Comparison of ENCODE assay signal across 29 cellular contexts in the genomic region with DNA sequence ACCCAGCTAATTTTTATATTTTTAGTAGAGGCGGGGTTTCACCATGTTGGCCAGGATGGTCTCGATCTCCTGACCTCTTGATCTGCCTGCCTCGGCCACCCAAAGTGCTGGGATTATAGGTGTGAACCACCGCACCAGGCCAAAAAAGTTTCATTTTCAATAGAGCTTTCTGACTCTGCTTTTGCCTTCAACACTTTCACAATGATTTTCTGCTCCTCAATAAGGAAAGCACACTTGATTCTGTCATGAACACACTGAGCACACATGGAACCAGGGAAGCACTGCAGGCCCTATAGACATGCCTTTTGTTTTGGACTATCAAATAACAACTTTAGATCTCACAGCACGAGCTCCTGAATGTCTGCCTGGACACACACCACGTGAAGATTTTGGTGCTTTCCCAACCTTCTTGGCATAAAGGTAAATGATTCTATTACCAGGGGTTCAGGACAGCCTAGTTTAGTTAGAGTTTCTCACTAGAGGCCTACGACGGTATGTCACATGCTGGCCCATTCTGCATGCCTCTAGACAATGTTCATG.
"Had no signal": no experiment of that assay in that cellular context is flagged by ENCODE, and none has a peak within 500 bp of the region (broad histone marks: within the 10 kb centered on the region; RNA-seq: fewer than 3 reads in every experiment).

No MANE protein-coding gene starts in this region.

- H3K4me3 Mint-ChIP-seq: activated CD4-positive, alpha-beta T cell treated with anti-CD3 and anti-CD28 coated beads, Interleukin-2, amount 10 ng/mL, durations not matched to agents 24 days and 14 days; activated naive CD8-positive, alpha-beta T cell treated with anti-CD3 and anti-CD28 coated beads for 36 hours; activated T-cell treated with anti-CD3 and anti-CD28 coated beads, Interleukin-2, amount 50 U/mL, for 4 hours; mesothelial cell of epicardium; naive B cell; neural crest cell had no signal

- ATAC-seq: activated T-cell treated with anti-CD3 and anti-CD28 coated beads, Interleukin-2, amount 50 U/mL, for 4 hours; body of pancreas; left cardiac atrium; right cardiac atrium had no signal

- H3K27me3 ChIP-seq: adrenal gland, body of pancreas, esophagus muscularis mucosa, hepatocyte, spleen, tibial nerve had no signal

- H3K27me3 Mint-ChIP-seq: activated CD4-positive, alpha-beta T cell treated with anti-CD3 and anti-CD28 coated beads, Interleukin-2, amount 10 ng/mL, durations not matched to agents 24 days and 14 days; activated naive CD8-positive, alpha-beta T cell treated with anti-CD3 and anti-CD28 coated beads for 36 hours; naive B cell had no signal

- H3K4me3 ChIP-seq: adrenal gland, body of pancreas, esophagus muscularis mucosa, hepatocyte, spleen, tibial nerve had no signal

- DNase-seq: activated CD4-positive, alpha-beta T cell treated with anti-CD3 and anti-CD28 coated beads, Interleukin-2, amount 10 ng/mL, durations not matched to agents 24 days and 14 days; activated CD4-positive, CD25-positive, alpha-beta regulatory T cell treated with anti-CD3 and anti-CD28 coated beads, Interleukin-2, amount 50 U/mL, for 72 hours; activated CD8-positive, alpha-beta memory T cell treated with anti-CD3 and anti-CD28 coated beads, Interleukin-2, amount 50 U/mL, for 4 hours; activated naive CD4-positive, alpha-beta T cell; activated naive CD8-positive, alpha-beta T cell treated with anti-CD3 and anti-CD28 coated beads for 36 hours; activated T-cell treated with anti-CD3 and anti-CD28 coated beads, Interleukin-2, amount 50 U/mL, for 4 hours; adrenal gland; aorta; body of pancreas; dermis blood vessel endothelial cell; effector CD4-positive, alpha-beta T cell; foreskin melanocyte; glutamatergic neuron; islet precursor cell; left cardiac atrium; mammary epithelial cell; naive B cell; nucleus accumbens; right cardiac atrium; spleen; stimulated activated naive CD4-positive, alpha-beta T cell treated with Interleukin-2 at 50 U/mL for 16 hours; T1000; WERI-Rb-1 had no signal

- H2AFZ ChIP-seq: hepatocyte had no signal

- H3K27ac Mint-ChIP-seq: activated CD4-positive, alpha-beta T cell treated with anti-CD3 and anti-CD28 coated beads, Interleukin-2, amount 10 ng/mL, durations not matched to agents 24 days and 14 days; activated naive CD8-positive, alpha-beta T cell treated with anti-CD3 and anti-CD28 coated beads for 36 hours; mesothelial cell of epicardium had no signal

- H3K79me2 ChIP-seq: hepatocyte had no signal

- H3K4me2 ChIP-seq: hepatocyte had no signal

- H3K4me1 ChIP-seq: adrenal gland, body of pancreas, esophagus muscularis mucosa, tibial nerve had no signal

- H3K4me1 Mint-ChIP-seq: mesothelial cell of epicardium, naive B cell, neural crest cell had no signal

- H3K9me3 Mint-ChIP-seq: activated CD4-positive, alpha-beta T cell treated with anti-CD3 and anti-CD28 coated beads, Interleukin-2, amount 10 ng/mL, durations not matched to agents 24 days and 14 days; activated naive CD8-positive, alpha-beta T cell treated with anti-CD3 and anti-CD28 coated beads for 36 hours; activated T-cell treated with anti-CD3 and anti-CD28 coated beads, Interleukin-2, amount 50 U/mL, for 4 hours; mesothelial cell of epicardium; naive B cell; neural crest cell had no signal

- FAIRE-seq: colon had no signal

- H3K9me3 ChIP-seq: adrenal gland, body of pancreas, esophagus muscularis mucosa, spleen, tibial nerve had no signal

- H3K27ac ChIP-seq: adrenal gland, body of pancreas, esophagus muscularis mucosa, hepatocyte, spleen, tibial nerve, WERI-Rb-1 had no signal
